In the genomic region with DNA sequence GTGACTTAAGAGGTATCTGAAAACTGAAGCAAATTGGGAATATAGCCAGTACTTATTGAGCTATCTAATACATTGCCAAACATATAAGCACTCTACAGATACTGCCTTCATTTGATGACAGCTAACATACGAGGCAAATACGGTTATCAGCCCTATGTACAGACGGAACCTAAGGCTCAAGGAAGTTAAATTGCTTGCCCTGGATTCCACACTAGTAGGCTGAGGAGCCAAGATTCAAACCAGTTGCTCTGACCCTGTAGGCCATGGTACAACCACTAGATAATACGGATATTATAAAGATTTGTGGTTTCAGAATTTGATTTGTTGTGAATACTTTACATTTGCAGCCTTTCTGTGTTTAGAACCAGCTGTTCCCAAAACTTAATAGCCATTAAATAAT, we compare ENCODE assay signal across 19 cellular contexts. TPM values are rescaled to one million over a fixed set of nuclear protein-coding genes. Genes with fewer than 3 reads are reported as not detected.
DNase-seq lines count a peak whose midpoint lies in the region; ATAC-seq and TF ChIP-seq lines count a peak whose summit lies in the region.
"Had no signal": no experiment of that assay in that cellular context is flagged by ENCODE, and none has a peak within 500 bp of the region (broad histone marks: within the 10 kb centered on the region; RNA-seq: fewer than 3 reads in every experiment).

No MANE protein-coding gene starts in this region.

- H3K27me3 ChIP-seq in SK-N-SH (ENCODE audit: insufficient read depth): no peaks in the 10 kb centered on the region
- H3K27me3 ChIP-seq in SJCRH30: no peaks in the 10 kb centered on the region
- no peaks in the 10 kb centered on the region for H3K27me3 ChIP-seq in left lung
- H3K27me3 ChIP-seq in tibial nerve: no peaks in the 10 kb centered on the region
- no peaks in the 10 kb centered on the region for H3K27me3 ChIP-seq in CD4-positive, alpha-beta T cell (ENCODE audit: control insufficient read depth, insufficient read depth, low read length)
- H3K27me3 ChIP-seq: BE2C had no signal

- no peak overlapping the region for H3K4me3 Mint-ChIP-seq in CD4-positive, alpha-beta T cell

- DNase-seq in SK-N-SH (no peak), SJCRH30 (peak; percentile 42 to 73), left lung (no peak), tibial nerve (ENCODE audit: low spot score in 2 of 2) (no peak), NCI-H774 (lab: John Stamatoyannopoulos, UW) (no peak), pons (ENCODE audit: low spot score) (no peak)
- no peak for DNase-seq in CD4-positive, alpha-beta T cell
- DNase-seq: Calu3; CD4-positive, alpha-beta memory T cell; DMS53; NCI-H1436 treated with DMSO at 0.1 percent for 48 hours; NCI-H2029 treated with DMSO at 0.1 percent for 48 hours; NCI-H510A; SIG-M5 had no signal

- no peak overlapping the region for H3K9ac ChIP-seq in SK-N-SH

- peaks cover 7% of the 10 kb centered on the region for H3F3A ChIP-seq in SK-N-SH (replicated peaks; ENCODE audit: insufficient read depth)

- no peak overlapping the region for H3K27ac Mint-ChIP-seq in CD4-positive, alpha-beta T cell
- H3K27ac Mint-ChIP-seq: CD4-positive, alpha-beta memory T cell had no signal

- H3K4me2 ChIP-seq in SK-N-SH: no peak overlapping the region

- CTCF ChIA-PET in SK-N-SH (lab: Yijun Ruan, JAX): interaction anchor here (0.8 kb wide), 1 partner anchor 13 kb away, joined by 3 read pairs; no protein-coding TSS in a partner anchor
- CTCF ChIA-PET in CD4-positive, alpha-beta T cell (lab: Charles Lee): interaction anchor here (1.1 kb wide), 1 partner anchor 85 kb away, joined by 3 read pairs; no protein-coding TSS in a partner anchor

- ATAC-seq in SK-N-SH treated with all-trans-retinoic acid at 6 μM for 48 hours (no peak; the same call in 2 of the 3 replicates), left lung (peak; percentile 30)
- ATAC-seq in CD4-positive, alpha-beta T cell (ENCODE audit: poor library complexity): no peak
- ATAC-seq: HCT116, K562 had no signal

- H3K9me3 ChIP-seq in SK-N-SH (no peaks in the 10 kb centered on the region), SJCRH30 (replicated peaks) (no peaks in the 10 kb centered on the region), left lung (no peaks in the 10 kb centered on the region), tibial nerve (no peaks in the 10 kb centered on the region)
- no peaks in the 10 kb centered on the region for H3K9me3 ChIP-seq in CD4-positive, alpha-beta T cell (ENCODE audit: control insufficient read depth, low read length)
- H3K9me3 ChIP-seq: BE2C had no signal

- TF ChIP-seq RAD21 in SK-N-SH (IDR thresholded peaks at IDR 0.05; ENCODE audit: low read length): no peak

- TF ChIP-seq CTCF in SK-N-SH (IDR thresholded peaks at IDR 0.05): no peak
- no peak for TF ChIP-seq CTCF in left lung (IDR thresholded peaks at IDR 0.05)
- TF ChIP-seq CTCF in tibial nerve (IDR thresholded peaks at IDR 0.05): no peak
- TF ChIP-seq CTCF in CD4-positive, alpha-beta T cell (IDR thresholded peaks at IDR 0.05): no peak

- H3K27ac ChIP-seq in SK-N-SH (ENCODE audit: low read depth in 2 of 2, low read length in 1 of 2): peak overlapping the region; percentile 37 to 83; a peak in 3 of 4 replicates
- peak overlapping the region; percentile 76 for H3K27ac ChIP-seq in SJCRH30
- peak overlapping the region in 1 of 2 donors; percentile 15 for H3K27ac ChIP-seq in left lung
- peak overlapping the region in 3 of 4 donors; percentile 59 to 77 (median 67) for H3K27ac ChIP-seq in tibial nerve
- H3K27ac ChIP-seq in CD4-positive, alpha-beta T cell (ENCODE audit: low read depth, low read length): no peak overlapping the region
- H3K27ac ChIP-seq: 22Rv1 had no signal

- H3K36me3 Mint-ChIP-seq in CD4-positive, alpha-beta T cell (ENCODE audit: low read depth): no peaks in the 10 kb centered on the region
- H3K36me3 Mint-ChIP-seq: CD4-positive, alpha-beta memory T cell had no signal

- no peaks in the 10 kb centered on the region for H3K79me2 ChIP-seq in SK-N-SH (ENCODE audit: insufficient read depth)

- H2AFZ ChIP-seq in SK-N-SH (ENCODE audit: low read depth): no peak overlapping the region

- TF ChIP-seq POLR2A in tibial nerve (IDR thresholded peaks at IDR 0.05): no peak

- no peaks in the 10 kb centered on the region for H3K9me2 ChIP-seq in SK-N-SH

- 29% methylated on average over 4 of the region's 4 CpGs for WGBS in SK-N-SH (ENCODE audit: low lambda C conversion rate)
- WGBS in tibial nerve, 2 donors: 57 to 62% methylated on average over 4 of the region's 4 CpGs

- H3K36me3 ChIP-seq in SK-N-SH (replicated peaks in 1 of 2; ENCODE audit: control insufficient read depth in 1 of 2, insufficient read depth in 2 of 2, low read length in 1 of 2) (peaks cover 8 to 28% of the 10 kb centered on the region in 2 experiments), SJCRH30 (no peaks in the 10 kb centered on the region), left lung (no peaks in the 10 kb centered on the region), tibial nerve (no peaks in the 10 kb centered on the region)
- H3K36me3 ChIP-seq: BE2C had no signal

- no peaks in the 10 kb centered on the region for H4K20me1 ChIP-seq in SK-N-SH (ENCODE audit: insufficient read depth)

- intact Hi-C loops in left lung (cut with DNase I): no loop called here
- intact Hi-C loops in CD4-positive, alpha-beta T cell (cut with DNase I, micrococcal nuclease): no loop called here

- H3K27me3 Mint-ChIP-seq in CD4-positive, alpha-beta T cell: peaks cover 10% of the 10 kb centered on the region

- H3K4me1 ChIP-seq in SK-N-SH (ENCODE audit: control insufficient read depth in 1 of 2, insufficient read depth in 2 of 2, low read depth in 1 of 2, low read length in 1 of 2) (peaks cover 0 to 4% of the 10 kb centered on the region in 2 experiments; a peak in 2 of 4 replicates), SJCRH30 (peaks cover 61% of the 10 kb centered on the region), left lung (no peaks in the 10 kb centered on the region), tibial nerve (peaks cover 0 to 22% (median 5%) of the 10 kb centered on the region in 4 donors)

- no peaks in the 10 kb centered on the region for H3K9me3 Mint-ChIP-seq in CD4-positive, alpha-beta T cell
- H3K9me3 Mint-ChIP-seq: CD4-positive, alpha-beta memory T cell had no signal

- H3K4me3 ChIP-seq in SK-N-SH (ENCODE audit: low read depth in 2 of 2, low read length in 1 of 2) (no peak overlapping the region), SJCRH30 (peak overlapping the region; percentile 3), left lung (no peak overlapping the region), tibial nerve (no peak overlapping the region)
- H3K4me3 ChIP-seq: K562 had no signal

- POLR2A ChIA-PET in SK-N-SH (lab: Yijun Ruan, JAX): no interaction called here
- POLR2A ChIA-PET in CD4-positive, alpha-beta T cell (lab: Charles Lee): no interaction called here

- no peaks in the 10 kb centered on the region for H3K4me1 Mint-ChIP-seq in CD4-positive, alpha-beta T cell (ENCODE audit: low read depth)

- TF ChIP-seq EP300 in SK-N-SH (IDR thresholded peaks at IDR 0.05; ENCODE audit: borderline replicate concordance in 1 of 2, low read depth in 1 of 2, low read length in 1 of 2): no peak
- no peak for TF ChIP-seq EP300 in tibial nerve (IDR thresholded peaks at IDR 0.05)

TF ChIP-seq in SK-N-SH, 30 proteins besides CTCF, POLR2A, EP300 and RAD21:
- TF ChIP-seq FOSL2 (IDR thresholded peaks at IDR 0.05; ENCODE audit: borderline replicate concordance, low read depth): no peak
- no peak for TF ChIP-seq TCF12 (IDR thresholded peaks at IDR 0.05)
- no peak for TF ChIP-seq JUND (IDR thresholded peaks at IDR 0.05)

TF ChIP-seq in SK-N-SH treated with all-trans-retinoic acid at 6 μM for 48 hours, 23 proteins besides CTCF, POLR2A, EP300 and RAD21 (continues in another document):
- TF ChIP-seq ZNF565 (CRISPR knock-in tag; conservative IDR thresholded peaks at IDR 0.05; ENCODE audit: low read depth) (no peak), PPARA (CRISPR knock-in tag; IDR thresholded peaks at IDR 0.05; ENCODE audit: borderline replicate concordance) (no peak), OSR1 (CRISPR knock-in tag; IDR thresholded peaks at IDR 0.05) (no peak), BACH2 (CRISPR knock-in tag; IDR thresholded peaks at IDR 0.05; ENCODE audit: borderline replicate concordance) (no peak), ESRRG (CRISPR knock-in tag; IDR thresholded peaks at IDR 0.05) (no peak)
- TF ChIP-seq, protein P1, sequence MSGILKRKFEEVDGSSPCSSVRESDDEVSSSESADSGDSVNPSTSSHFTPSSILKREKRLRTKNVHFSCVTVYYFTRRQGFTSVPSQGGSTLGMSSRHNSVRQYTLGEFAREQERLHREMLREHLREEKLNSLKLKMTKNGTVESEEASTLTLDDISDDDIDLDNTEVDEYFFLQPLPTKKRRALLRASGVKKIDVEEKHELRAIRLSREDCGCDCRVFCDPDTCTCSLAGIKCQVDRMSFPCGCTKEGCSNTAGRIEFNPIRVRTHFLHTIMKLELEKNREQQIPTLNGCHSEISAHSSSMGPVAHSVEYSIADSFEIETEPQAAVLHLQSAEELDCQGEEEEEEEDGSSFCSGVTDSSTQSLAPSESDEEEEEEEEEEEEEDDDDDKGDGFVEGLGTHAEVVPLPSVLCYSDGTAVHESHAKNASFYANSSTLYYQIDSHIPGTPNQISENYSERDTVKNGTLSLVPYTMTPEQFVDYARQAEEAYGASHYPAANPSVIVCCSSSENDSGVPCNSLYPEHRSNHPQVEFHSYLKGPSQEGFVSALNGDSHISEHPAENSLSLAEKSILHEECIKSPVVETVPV (CRISPR knock-in tag; IDR thresholded peaks at IDR 0.05): no peak

RNA-seq across cellular contexts. Expression of a gene that starts 36.6 kb away (rescaled TPM):
- 252 and 379 TPM in 2 replicates for polyA plus RNA-seq in SK-N-SH (2012; rRNA removed)
- 385 and 417 TPM in 2 replicates for polyA plus RNA-seq in SK-N-SH (2012; cell fraction: cytosol; rRNA removed)
- 88.2 and 221 TPM in 2 replicates for polyA plus RNA-seq in SK-N-SH (2012; cell fraction: nucleus; rRNA removed)
- total RNA-seq in SJCRH30 (2014; rRNA removed; shearing (Covaris generic)): 0.86 and 1.5 TPM in 2 replicates
- total RNA-seq in left lung (100 to 1,000 TPM in 1 of 2 donors, 10 to 100 TPM in 1; 49.5 to 106 TPM), tibial nerve (10 to 100 TPM in 1 of 4 donors, 1 to 10 TPM in 3; 4.6 to 13.3 (median 6.6) TPM)
- not detected for total RNA-seq in CD4-positive, alpha-beta T cell
- total RNA-seq: CD4-positive, alpha-beta memory T cell; K562 had no signal
- polyA plus RNA-seq: CD4-positive, alpha-beta memory T cell; K562 had no signal

Comparison
In these comparisons a context has a peak if more than half of its experiments do, and no peak if none do; other contexts are left out.
1. DNase-seq: peak in SJCRH30 (2 of 2); none in SK-N-SH (single experiment), left lung (0 of 2), tibial nerve (0 of 2), NCI-H774 (single experiment), pons (single experiment) and CD4-positive, alpha-beta T cell (0 of 10).